Comparison of ENCODE assay signal across 9 cellular contexts in the genomic region with DNA sequence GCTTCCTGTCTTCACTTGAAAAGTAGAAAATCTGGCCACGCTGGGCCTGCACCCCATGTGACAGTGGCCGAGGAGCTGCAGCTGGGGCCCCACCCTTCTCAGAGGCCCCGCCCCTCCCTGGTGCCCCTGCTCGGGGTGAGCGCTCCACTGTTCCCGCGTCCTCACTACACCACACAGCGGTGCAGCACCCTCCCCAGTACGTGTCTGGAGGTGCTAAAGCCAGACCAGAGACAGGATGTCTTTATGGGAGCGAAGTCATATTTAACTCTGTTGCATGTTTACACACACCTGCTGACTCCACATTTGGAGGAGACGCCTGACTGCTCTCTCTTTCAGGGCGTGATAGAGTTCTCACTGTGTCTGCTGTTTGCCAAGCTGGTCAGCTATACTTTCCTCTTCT. TPM values are rescaled to one million over a fixed set of nuclear protein-coding genes. Genes with fewer than 3 reads are reported as not detected.
DNase-seq lines count a peak whose midpoint lies in the region; ATAC-seq and TF ChIP-seq lines count a peak whose summit lies in the region.
"Had no signal": no experiment of that assay in that cellular context is flagged by ENCODE, and none has a peak within 500 bp of the region (broad histone marks: within the 10 kb centered on the region; RNA-seq: fewer than 3 reads in every experiment).

No MANE protein-coding gene starts in this region.

- H3K23ac ChIP-seq in mesendoderm (ENCODE audit: low read length) = no peak overlapping the region

- H3K27me3 Mint-ChIP-seq in memory B cell = no peaks in the 10 kb centered on the region
- H3K27me3 Mint-ChIP-seq in activated T-cell treated with anti-CD3 and anti-CD28 coated beads, Interleukin-2, amount 50 U/mL, for 24 hours = no peaks in the 10 kb centered on the region
- H3K27me3 Mint-ChIP-seq in activated naive CD8-positive, alpha-beta T cell treated with anti-CD3 and anti-CD28 coated beads, Interleukin-2, amount 50 U/mL, for 24 hours = no peaks in the 10 kb centered on the region
- H3K27me3 Mint-ChIP-seq in activated T-cell treated with anti-CD3 and anti-CD28 coated beads, Interleukin-2, amount 50 U/mL, for 4 hours (ENCODE audit: low read depth) = no peaks in the 10 kb centered on the region

- H3K4me1 Mint-ChIP-seq in memory B cell = peaks cover 18% of the 10 kb centered on the region
- no peaks in the 10 kb centered on the region for H3K4me1 Mint-ChIP-seq in activated T-cell treated with anti-CD3 and anti-CD28 coated beads, Interleukin-2, amount 50 U/mL, for 24 hours (ENCODE audit: low read depth)
- no peaks in the 10 kb centered on the region for H3K4me1 Mint-ChIP-seq in activated naive CD8-positive, alpha-beta T cell treated with anti-CD3 and anti-CD28 coated beads, Interleukin-2, amount 50 U/mL, for 24 hours
- no peaks in the 10 kb centered on the region for H3K4me1 Mint-ChIP-seq in activated T-cell treated with anti-CD3 and anti-CD28 coated beads, Interleukin-2, amount 50 U/mL, for 4 hours (ENCODE audit: low read depth)

- H3K4me3 ChIP-seq in mesendoderm (ENCODE audit: low read length) = no peak overlapping the region

- H3K36me3 Mint-ChIP-seq in memory B cell = peaks cover 31% of the 10 kb centered on the region
- H3K36me3 Mint-ChIP-seq in activated T-cell treated with anti-CD3 and anti-CD28 coated beads, Interleukin-2, amount 50 U/mL, for 24 hours (ENCODE audit: low read depth) = peaks cover 89% of the 10 kb centered on the region
- H3K36me3 Mint-ChIP-seq in activated naive CD8-positive, alpha-beta T cell treated with anti-CD3 and anti-CD28 coated beads, Interleukin-2, amount 50 U/mL, for 24 hours (ENCODE audit: low read depth) = peaks cover 15% of the 10 kb centered on the region
- peaks cover 40% of the 10 kb centered on the region for H3K36me3 Mint-ChIP-seq in activated T-cell treated with anti-CD3 and anti-CD28 coated beads, Interleukin-2, amount 50 U/mL, for 4 hours (ENCODE audit: insufficient read depth)

- no peaks in the 10 kb centered on the region for H3K9me3 Mint-ChIP-seq in memory B cell
- H3K9me3 Mint-ChIP-seq in activated T-cell treated with anti-CD3 and anti-CD28 coated beads, Interleukin-2, amount 50 U/mL, for 24 hours = no peaks in the 10 kb centered on the region
- H3K9me3 Mint-ChIP-seq in activated naive CD8-positive, alpha-beta T cell treated with anti-CD3 and anti-CD28 coated beads, Interleukin-2, amount 50 U/mL, for 24 hours = no peaks in the 10 kb centered on the region
- H3K9me3 Mint-ChIP-seq in activated T-cell treated with anti-CD3 and anti-CD28 coated beads, Interleukin-2, amount 50 U/mL, for 4 hours = no peaks in the 10 kb centered on the region

- WGBS in mesendoderm (ENCODE audit: extremely low coverage, insufficient coverage, low lambda C conversion rate) = no CpG with 5 or more reads among the region's 12 CpGs

- H3K27ac Mint-ChIP-seq in memory B cell = peak overlapping the region; percentile 69
- H3K27ac Mint-ChIP-seq in activated T-cell treated with anti-CD3 and anti-CD28 coated beads, Interleukin-2, amount 50 U/mL, for 24 hours = no peak overlapping the region
- H3K27ac Mint-ChIP-seq in activated naive CD8-positive, alpha-beta T cell treated with anti-CD3 and anti-CD28 coated beads, Interleukin-2, amount 50 U/mL, for 24 hours = no peak overlapping the region

- CTCF ChIA-PET in GM10248 (lab: Yijun Ruan, JAX) = interaction anchor here (0.8 to 1.0 kb wide), 2 partner anchors 25 to 31 kb away, joined by 3 read pairs; no protein-coding TSS in a partner anchor

- peak overlapping the region; percentile 35 for H3K4me3 Mint-ChIP-seq in memory B cell
- H3K4me3 Mint-ChIP-seq in activated T-cell treated with anti-CD3 and anti-CD28 coated beads, Interleukin-2, amount 50 U/mL, for 24 hours = no peak overlapping the region
- H3K4me3 Mint-ChIP-seq in activated naive CD8-positive, alpha-beta T cell treated with anti-CD3 and anti-CD28 coated beads, Interleukin-2, amount 50 U/mL, for 24 hours = no peak overlapping the region
- no peak overlapping the region for H3K4me3 Mint-ChIP-seq in activated T-cell treated with anti-CD3 and anti-CD28 coated beads, Interleukin-2, amount 50 U/mL, for 4 hours

- H3K18ac ChIP-seq in mesendoderm (ENCODE audit: low read length) = no peak overlapping the region

- H3K27ac ChIP-seq in mesendoderm (ENCODE audit: low read depth, low read length) = no peak overlapping the region

- no peak overlapping the region for H3K56ac ChIP-seq in mesendoderm (ENCODE audit: low read length)

- H3K36me3 ChIP-seq in mesendoderm (ENCODE audit: control insufficient read depth, insufficient read depth, low read length) = no peaks in the 10 kb centered on the region

- no peaks in the 10 kb centered on the region for H3K4me1 ChIP-seq in mesendoderm (ENCODE audit: control insufficient read depth, low read depth, low read length)

- H3K27me3 ChIP-seq in mesendoderm (ENCODE audit: insufficient read depth, low read length, poor library complexity) = no peaks in the 10 kb centered on the region

- H2BK15ac ChIP-seq in mesendoderm (replicated peaks; ENCODE audit: low read depth) = no peak overlapping the region

- H4K5ac ChIP-seq in mesendoderm (ENCODE audit: low read length) = no peak overlapping the region

- H3K79me2 ChIP-seq in mesendoderm (ENCODE audit: control insufficient read depth, insufficient read depth, low read length) = no peaks in the 10 kb centered on the region

- H3K9ac ChIP-seq in mesendoderm (ENCODE audit: low read length) = no peak overlapping the region

- DNase-seq in GM10248 (ENCODE audit: extremely low spot score) (peak; percentile 51), NCI-H2196 treated with DMSO at 0.1 percent for 48 hours (lab: John Stamatoyannopoulos, UW; ENCODE audit: unreplicated experiment) (peak; percentile 43), memory B cell (ENCODE audit: low spot score in 2 of 2) (peak in 1 of 2 donors; percentile 39), mesendoderm (no peak)
- DNase-seq in activated T-cell treated with anti-CD3 and anti-CD28 coated beads, Interleukin-2, amount 50 U/mL, for 24 hours = no peak
- DNase-seq in activated naive CD8-positive, alpha-beta T cell treated with anti-CD3 and anti-CD28 coated beads, Interleukin-2, amount 50 U/mL, for 24 hours = no peak
- DNase-seq in activated T-cell treated with anti-CD3 and anti-CD28 coated beads, Interleukin-2, amount 50 U/mL, for 4 hours = no peak
- DNase-seq: activated CD4-positive, alpha-beta T cell treated with anti-CD3 and anti-CD28 coated beads, Interleukin-2, amount 50 U/mL, for 1 hour had no signal

- peak; percentile 13 for TF ChIP-seq CTCF in GM10248 (IDR thresholded peaks at IDR 0.05; ENCODE audit: control extremely low read depth, extremely low read depth, low read depth, missing control alignments)

- ATAC-seq in GM21619 (IDR thresholded peaks at IDR 0.05; ENCODE audit: unreplicated experiment) (peak; percentile 63), memory B cell (ENCODE audit: low read depth) (peak; percentile 90)
- no peak for ATAC-seq in activated naive CD8-positive, alpha-beta T cell treated with anti-CD3 and anti-CD28 coated beads, Interleukin-2, amount 50 U/mL, for 24 hours
- ATAC-seq in activated T-cell treated with anti-CD3 and anti-CD28 coated beads, Interleukin-2, amount 50 U/mL, for 4 hours = no peak

- no peak overlapping the region for H3K4ac ChIP-seq in mesendoderm (ENCODE audit: low read depth, low read length)

- no peak overlapping the region for H4K8ac ChIP-seq in mesendoderm (ENCODE audit: low read depth, low read length)

- POLR2A ChIA-PET in GM10248 (lab: Yijun Ruan, JAX) = interaction anchor here (0.6 kb wide), 1 partner anchor 252 kb away, joined by 6 read pairs; no protein-coding TSS in a partner anchor

- no peak overlapping the region for H3K4me2 ChIP-seq in mesendoderm (ENCODE audit: low read length)

- H2BK5ac ChIP-seq in mesendoderm (ENCODE audit: low read length) = no peak overlapping the region

- H2AK5ac ChIP-seq in mesendoderm (ENCODE audit: low read length) = no peak overlapping the region

- no peaks in the 10 kb centered on the region for H3K79me1 ChIP-seq in mesendoderm (ENCODE audit: low read length)

- H2BK120ac ChIP-seq in mesendoderm (ENCODE audit: low read depth, low read length) = no peak overlapping the region

RNA-seq across cellular contexts. Expression of gene SLC37A1, which starts 48.1 kb away (rescaled TPM):
- 10 to 100 TPM; 16.3 to 22.1 (median 20.2) TPM for total RNA-seq in activated T-cell treated with anti-CD3 and anti-CD28 coated beads, Interleukin-2, amount 50 U/mL, for 4 hours
- 15.0 TPM for polyA plus RNA-seq in mesendoderm (2013, experiment 1 of 2)
- 16.0 TPM for polyA plus RNA-seq in mesendoderm (2013, experiment 2 of 2)

Comparison
In these comparisons a context has a peak if more than half of its experiments do, and no peak if none do; other contexts are left out.
1. DNase-seq: peak in GM10248 (single experiment) and NCI-H2196 treated with DMSO at 0.1 percent for 48 hours (single experiment); none in activated T-cell treated with anti-CD3 and anti-CD28 coated beads, Interleukin-2, amount 50 U/mL, for 24 hours (single experiment), activated naive CD8-positive, alpha-beta T cell treated with anti-CD3 and anti-CD28 coated beads, Interleukin-2, amount 50 U/mL, for 24 hours (single experiment), activated T-cell treated with anti-CD3 and anti-CD28 coated beads, Interleukin-2, amount 50 U/mL, for 4 hours (single experiment) and mesendoderm (single experiment).
2. ATAC-seq: peak in GM21619 (single experiment) and memory B cell (single experiment); none in activated naive CD8-positive, alpha-beta T cell treated with anti-CD3 and anti-CD28 coated beads, Interleukin-2, amount 50 U/mL, for 24 hours (single experiment) and activated T-cell treated with anti-CD3 and anti-CD28 coated beads, Interleukin-2, amount 50 U/mL, for 4 hours (0 of 2).